ENCODE assay signal across 14 cellular contexts in genomic region chr2:85340034-85340892, GRCh38. TPM values are rescaled to one million over a fixed set of nuclear protein-coding genes. Genes with fewer than 3 reads are reported as not detected.
A peak's percentile ranks its signal among the peaks of the same experiment; 100 is the strongest.
DNase-seq lines count a peak whose midpoint lies in the region; ATAC-seq, FAIRE-seq and TF ChIP-seq lines count a peak whose summit lies in the region.
"Had no signal": no experiment of that assay in that cellular context is flagged by ENCODE, and none has a peak within 500 bp of the region (broad histone marks: within the 10 kb centered on the region; RNA-seq: fewer than 3 reads in every experiment).

No MANE protein-coding gene starts in this region.

- H3K9ac ChIP-seq in GM12878 (ENCODE audit: control insufficient read depth, insufficient read depth, low read length) (no peak overlapping the region), mesendoderm (ENCODE audit: low read length) (no peak overlapping the region)

- POLR2A ChIA-PET in GM12878 (lab: Charles Lee): interaction anchor here (1.3 kb wide), 1 partner anchor 13 kb away, joined by 6 read pairs; the partner anchor contains the start of gene TGOLN2

- H3K79me1 ChIP-seq in mesendoderm (ENCODE audit: low read length): no peaks in the 10 kb centered on the region

- TF ChIP-seq RAD21 in GM12878 (IDR thresholded peaks at IDR 0.05; ENCODE audit: insufficient read depth, low read depth, low read length): no peak

- no peak overlapping the region for H2AK5ac ChIP-seq in mesendoderm (ENCODE audit: low read length)

- no peak overlapping the region for H2BK15ac ChIP-seq in mesendoderm (replicated peaks; ENCODE audit: low read depth)

- H3K27me3 ChIP-seq in right atrium auricular region (no peaks in the 10 kb centered on the region), GM12878 (replicated peaks in 1 of 2; ENCODE audit: control insufficient read depth in 2 of 2, insufficient read depth in 2 of 2, low read length in 1 of 2) (no peaks in the 10 kb centered on the region; a peak in 1 of 4 replicates), left lung (no peaks in the 10 kb centered on the region), mesendoderm (ENCODE audit: insufficient read depth, low read length, poor library complexity) (no peaks in the 10 kb centered on the region)
- H3K27me3 ChIP-seq: heart left ventricle had no signal

- TF ChIP-seq EP300 in GM12878 (IDR thresholded peaks at IDR 0.05; ENCODE audit: borderline replicate concordance in 1 of 2, control insufficient read depth in 1 of 2, low read depth in 2 of 2, low read length in 2 of 2): no peak

- H4K20me1 ChIP-seq in GM12878 (ENCODE audit: control insufficient read depth, insufficient read depth): no peaks in the 10 kb centered on the region

- no peak overlapping the region for H3K4ac ChIP-seq in mesendoderm (ENCODE audit: low read depth, low read length)

- H3K36me3 ChIP-seq in right atrium auricular region (peaks cover 13% of the 10 kb centered on the region), GM12878 (ENCODE audit: control insufficient read depth in 2 of 2, insufficient read depth in 2 of 2, low read length in 1 of 2) (no peaks in the 10 kb centered on the region; a peak in 2 of 4 replicates), left lung (peaks cover 0 to 31% of the 10 kb centered on the region in 2 donors), mesendoderm (ENCODE audit: control insufficient read depth, insufficient read depth, low read length) (peaks cover 2% of the 10 kb centered on the region)

- no TSS peak for BruUV-seq in GM12878 (replicated peaks; lab: Mats Ljungman, UMichigan)

- H3K9me3 ChIP-seq in right atrium auricular region: no peaks in the 10 kb centered on the region
- no peaks in the 10 kb centered on the region for H3K9me3 ChIP-seq in GM12878 (replicated peaks; ENCODE audit: control insufficient read depth, insufficient read depth, low read length)
- H3K9me3 ChIP-seq in left lung: no peaks in the 10 kb centered on the region
- H3K9me3 ChIP-seq: heart left ventricle had no signal

- CTCF ChIA-PET in GM12878 (lab: Yijun Ruan, JAX): interaction anchor here (0.8 to 1.4 kb wide), 2 partner anchors 42 to 73 kb away, joined by 3 read pairs; no protein-coding TSS in a partner anchor

- in situ Hi-C loops in GM12878 (cut with MboI): no loop called here

- ATAC-seq in Right ventricle myocardium superior (ENCODE audit: poor library complexity) (peak; percentile 27), GM12878 (no peak), left lung (peak; percentile 82), HG03354 (IDR thresholded peaks at IDR 0.05; ENCODE audit: poor library complexity, severe bottlenecking, unreplicated experiment) (no peak), HG02884 (IDR thresholded peaks at IDR 0.05; ENCODE audit: unreplicated experiment) (no peak)
- ATAC-seq: activated CD8-positive, alpha-beta T cell treated with anti-CD3 and anti-CD28 coated beads for 36 hours; stimulated activated memory B cell treated with anti-CD40 and anti-IgM and Interleukin-4, amounts not matched to agents 10 μg/mL and 1 μg/mL and 100 μg/mL, for 72 hours had no signal

- RAD21 ChIA-PET in GM12878 (lab: Charles Lee; ENCODE audit: unreplicated experiment): no interaction called here

- no peak overlapping the region for H3K4me2 ChIP-seq in GM12878 (ENCODE audit: control insufficient read depth, insufficient read depth)
- no peak overlapping the region for H3K4me2 ChIP-seq in mesendoderm (ENCODE audit: low read length)

- no peak for TF ChIP-seq POLR2A in GM12878 (IDR thresholded peaks at IDR 0.05; ENCODE audit: low read depth, low read length)

- H3K56ac ChIP-seq in mesendoderm (ENCODE audit: low read length): no peak overlapping the region

- TF ChIP-seq CTCF in right atrium auricular region (IDR thresholded peaks at IDR 0.05) (no peak), GM12878 (IDR thresholded peaks at IDR 0.05 in 2 of 3, conservative IDR thresholded peaks at IDR 0.05 in 1 of 3; ENCODE audit: control insufficient read depth in 2 of 3, extremely low read depth in 1 of 3, insufficient read depth in 1 of 3, low read depth in 3 of 3, low read length in 3 of 3) (no peak), left lung (IDR thresholded peaks at IDR 0.05) (no peak)

- no peak overlapping the region for H3K27ac ChIP-seq in right atrium auricular region
- H3K27ac ChIP-seq in GM12878 (ENCODE audit: control insufficient read depth, insufficient read depth): no peak overlapping the region
- H3K27ac ChIP-seq in left lung: no peak overlapping the region
- H3K27ac ChIP-seq in mesendoderm (ENCODE audit: low read depth, low read length): no peak overlapping the region
- H3K27ac ChIP-seq: heart left ventricle had no signal

- H3K79me2 ChIP-seq in GM12878 (ENCODE audit: control insufficient read depth, insufficient read depth, low read length) (no peaks in the 10 kb centered on the region), mesendoderm (ENCODE audit: control insufficient read depth, insufficient read depth, low read length) (no peaks in the 10 kb centered on the region)

- no peak overlapping the region for H2BK5ac ChIP-seq in mesendoderm (ENCODE audit: low read length)

- no peak overlapping the region for H3K4me3 ChIP-seq in right atrium auricular region
- no peak overlapping the region for H3K4me3 ChIP-seq in GM12878
- no peak overlapping the region for H3K4me3 ChIP-seq in left lung
- no peak overlapping the region for H3K4me3 ChIP-seq in mesendoderm (ENCODE audit: low read length)
- H3K4me3 ChIP-seq: heart left ventricle had no signal

- intact Hi-C loops in Right ventricle myocardium superior (cut with DNase I): no loop called here
- intact Hi-C loops in GM12878 (cut with micrococcal nuclease; ENCODE audit: unreplicated experiment): no loop called here
- intact Hi-C loops in left lung (cut with DNase I): no loop called here

- peak; percentile 52 for FAIRE-seq in GM12878 (lab: Jason Lieb, UNC)

- DNase-seq in Right ventricle myocardium superior: no peak
- no peak for DNase-seq in right atrium auricular region (ENCODE audit: low spot score)
- DNase-seq in GM12878 (ENCODE audit: low read depth, low spot score): no peak
- no peak for DNase-seq in left lung
- no peak for DNase-seq in OCI-M2 (lab: John Stamatoyannopoulos, UW; ENCODE audit: unreplicated experiment)
- DNase-seq in mesendoderm: no peak
- DNase-seq: activated CD8-positive, alpha-beta T cell treated with anti-CD3 and anti-CD28 coated beads for 36 hours; heart left ventricle; islet precursor cell; NCI-H1105 treated with DMSO at 0.1 percent for 48 hours; occipital lobe had no signal

- H4K8ac ChIP-seq in mesendoderm (ENCODE audit: low read depth, low read length): no peak overlapping the region

- no peak overlapping the region for H2AFZ ChIP-seq in GM12878 (ENCODE audit: control insufficient read depth, low read depth, low read length)

- SMC1A ChIA-PET in GM12878 (lab: Charles Lee; ENCODE audit: uncharacterized antibody, unreplicated experiment): no interaction called here

- H3K18ac ChIP-seq in mesendoderm (ENCODE audit: low read length): no peak overlapping the region

- no peak overlapping the region for H3K23ac ChIP-seq in mesendoderm (ENCODE audit: low read length)

- no peak overlapping the region for H4K5ac ChIP-seq in mesendoderm (ENCODE audit: low read length)

- H3K4me1 ChIP-seq in right atrium auricular region (no peaks in the 10 kb centered on the region), GM12878 (ENCODE audit: control insufficient read depth, insufficient read depth, low read length) (no peaks in the 10 kb centered on the region), left lung (no peaks in the 10 kb centered on the region), mesendoderm (ENCODE audit: control insufficient read depth, low read depth, low read length) (no peaks in the 10 kb centered on the region)

- 75% methylated on average over 13 of the region's 13 CpGs for WGBS in GM12878 (ENCODE audit: insufficient coverage, insufficient replicate concordance, low lambda C conversion rate, missing lambda C conversion rate)
- WGBS in mesendoderm (ENCODE audit: extremely low coverage, insufficient coverage, low lambda C conversion rate): no CpG with 5 or more reads among the region's 13 CpGs

- no peak overlapping the region for H2BK120ac ChIP-seq in mesendoderm (ENCODE audit: low read depth, low read length)

RNA-seq across cellular contexts. Expression of gene TGOLN2, which starts 12.5 kb away (rescaled TPM):
- total RNA-seq in Right ventricle myocardium superior: 59.9 TPM
- 10 to 100 TPM; 89.3 to 99.5 TPM for total RNA-seq in right atrium auricular region
- 189 and 215 TPM in 2 replicates for total RNA-seq in GM12878 (2013; cell fraction: nucleolus; rRNA removed)
- 35.2 and 37.2 TPM in 2 replicates for total RNA-seq in GM12878 (2014; rRNA removed)
- total RNA-seq in GM12878 (2014; rRNA removed; fragmentation: Illumina TruSeq; extraction: Trizol): 35.3 and 36.9 TPM in 2 replicates
- total RNA-seq in GM12878 (2021): 62.6 and 64.7 TPM in 2 replicates
- 41.6 TPM for polyA plus RNA-seq in GM12878 (2011; ENCODE audit: low read depth)
- 82.3 and 92.3 TPM in 2 replicates for polyA plus RNA-seq in GM12878 (2011; rRNA removed)
- 62.0 and 71.5 TPM in 2 replicates for polyA plus RNA-seq in GM12878 (2011; cell fraction: cytosol; rRNA removed)
- polyA plus RNA-seq in GM12878 (2011; cell fraction: nucleus; rRNA removed): 56.7 and 70.6 TPM in 2 replicates
- polyA plus RNA-seq in GM12878 (2012): 51.4 and 53.8 TPM in 2 replicates
- 75.7 and 79.2 TPM in 2 replicates for polyA plus RNA-seq in GM12878 (2014; fragmentation: Illumina TruSeq; extraction: Trizol)
- 10 to 100 TPM; 13.8 to 21.6 TPM for polyA plus RNA-seq in GM12878 (2014; fragmentation: Nextera tagmentation; extraction: Ambion mirVana)
- 61.9 and 64.4 TPM in 2 replicates for polyA plus RNA-seq in GM12878 (2014; rRNA removed)
- polyA plus RNA-seq in GM12878 (2016; fragmentation: Nextera tagmentation; extraction: Ambion mirVana): 10 to 100 TPM; 48.1 to 50.7 TPM
- polyA minus RNA-seq in GM12878 (2011; rRNA and poly(A)+ RNA removed): 59.0 and 63.1 TPM in 2 replicates
- 19.8 and 21.1 TPM in 2 replicates for polyA minus RNA-seq in GM12878 (2011; cell fraction: cytosol; rRNA and poly(A)+ RNA removed)
- 32.6 and 51.3 TPM in 2 replicates for polyA minus RNA-seq in GM12878 (2011; cell fraction: nucleus; rRNA and poly(A)+ RNA removed)
- 100 to 1,000 TPM; 122 to 133 TPM for total RNA-seq in left lung
- 40.7 TPM for polyA plus RNA-seq in mesendoderm (2013, experiment 1 of 2)
- polyA plus RNA-seq in mesendoderm (2013, experiment 2 of 2): 39.8 TPM

RNA-seq across cellular contexts. Expression of gene RETSAT, which starts 14.1 kb away (rescaled TPM):
- total RNA-seq in Right ventricle myocardium superior (39.8 TPM), right atrium auricular region (10 to 100 TPM; 34.2 to 40.8 TPM), GM12878 (2014; rRNA removed) (26.5 and 27.6 TPM in 2 replicates), GM12878 (2014; rRNA removed; fragmentation: Illumina TruSeq; extraction: Trizol) (22.5 and 22.8 TPM in 2 replicates), GM12878 (2021) (23.6 and 26.2 TPM in 2 replicates), left lung (10 to 100 TPM; 67.6 to 68.1 TPM)
- 40.3 and 42.7 TPM in 2 replicates for total RNA-seq in GM12878 (2013; cell fraction: nucleolus; rRNA removed)
- 11.1 TPM for polyA plus RNA-seq in GM12878 (2011; ENCODE audit: low read depth)
- polyA plus RNA-seq in GM12878 (2011; rRNA removed) (19.2 and 25.1 TPM in 2 replicates), GM12878 (2014; fragmentation: Illumina TruSeq; extraction: Trizol) (20.4 and 28.8 TPM in 2 replicates), GM12878 (2014; fragmentation: Nextera tagmentation; extraction: Ambion mirVana) (1 to 10 TPM; 3.3 to 4.4 TPM), GM12878 (2014; rRNA removed) (21.3 and 21.6 TPM in 2 replicates), GM12878 (2016; fragmentation: Nextera tagmentation; extraction: Ambion mirVana) (10 to 100 TPM; 12.8 to 15.2 TPM)
- polyA plus RNA-seq in GM12878 (2011; cell fraction: cytosol; rRNA removed): 27.2 and 28.2 TPM in 2 replicates
- 44.6 and 50.4 TPM in 2 replicates for polyA plus RNA-seq in GM12878 (2011; cell fraction: nucleus; rRNA removed)
- polyA plus RNA-seq in GM12878 (2012): 14.9 and 16.3 TPM in 2 replicates
- 27.0 and 35.1 TPM in 2 replicates for polyA minus RNA-seq in GM12878 (2011; rRNA and poly(A)+ RNA removed)
- polyA minus RNA-seq in GM12878 (2011; cell fraction: cytosol; rRNA and poly(A)+ RNA removed): 15.8 and 18.2 TPM in 2 replicates
- 15.7 and 18.8 TPM in 2 replicates for polyA minus RNA-seq in GM12878 (2011; cell fraction: nucleus; rRNA and poly(A)+ RNA removed)
- polyA plus RNA-seq in mesendoderm (2013, experiment 1 of 2): 6.9 TPM
- 7.5 TPM for polyA plus RNA-seq in mesendoderm (2013, experiment 2 of 2)

RNA-seq across cellular contexts. Expression of gene ELMOD3, which starts 14.3 kb away (rescaled TPM):
- total RNA-seq in Right ventricle myocardium superior: 9.0 TPM
- total RNA-seq in right atrium auricular region: 10 to 100 TPM in 1 of 2 donors, 1 to 10 TPM in 1; 8.4 to 11.1 TPM
- total RNA-seq in GM12878 (2013; cell fraction: nucleolus; rRNA removed): 35.5 and 42.9 TPM in 2 replicates
- 11.0 and 14.6 TPM in 2 replicates for total RNA-seq in GM12878 (2014; rRNA removed)
- total RNA-seq in GM12878 (2014; rRNA removed; fragmentation: Illumina TruSeq; extraction: Trizol): 10.0 and 10.4 TPM in 2 replicates
- total RNA-seq in GM12878 (2021): 10.1 and 11.2 TPM in 2 replicates
- polyA plus RNA-seq in GM12878 (2011; ENCODE audit: low read depth): 5.8 TPM
- 19.0 and 19.1 TPM in 2 replicates for polyA plus RNA-seq in GM12878 (2011; rRNA removed)
- 18.8 and 22.2 TPM in 2 replicates for polyA plus RNA-seq in GM12878 (2011; cell fraction: cytosol; rRNA removed)
- 48.1 and 49.9 TPM in 2 replicates for polyA plus RNA-seq in GM12878 (2011; cell fraction: nucleus; rRNA removed)
- 7.7 and 9.1 TPM in 2 replicates for polyA plus RNA-seq in GM12878 (2012)
- 13.5 and 14.0 TPM in 2 replicates for polyA plus RNA-seq in GM12878 (2014; fragmentation: Illumina TruSeq; extraction: Trizol)
- 1 to 10 TPM; 1.2 to 2.7 TPM for polyA plus RNA-seq in GM12878 (2014; fragmentation: Nextera tagmentation; extraction: Ambion mirVana)
- polyA plus RNA-seq in GM12878 (2014; rRNA removed): 12.9 and 18.8 TPM in 2 replicates
- 10 to 100 TPM; 13.9 to 14.4 TPM for polyA plus RNA-seq in GM12878 (2016; fragmentation: Nextera tagmentation; extraction: Ambion mirVana)
- polyA minus RNA-seq in GM12878 (2011; rRNA and poly(A)+ RNA removed): 14.6 and 23.0 TPM in 2 replicates
- polyA minus RNA-seq in GM12878 (2011; cell fraction: cytosol; rRNA and poly(A)+ RNA removed): 3.0 and 3.7 TPM in 2 replicates
- polyA minus RNA-seq in GM12878 (2011; cell fraction: nucleus; rRNA and poly(A)+ RNA removed): 13.4 and 18.3 TPM in 2 replicates
- total RNA-seq in left lung: 10 to 100 TPM; 20.8 to 21.7 TPM
- polyA plus RNA-seq in mesendoderm (2013, experiment 1 of 2): 5.0 TPM
- 4.7 TPM for polyA plus RNA-seq in mesendoderm (2013, experiment 2 of 2)

Comparison
In these comparisons a context has a peak if more than half of its experiments do, and no peak if none do; other contexts are left out.
1. ATAC-seq: peak in Right ventricle myocardium superior (single experiment) and left lung (single experiment); none in GM12878 (single experiment), HG03354 (single experiment) and HG02884 (single experiment).